28 cellular contexts compared by ENCODE assay signal in the genomic region with DNA sequence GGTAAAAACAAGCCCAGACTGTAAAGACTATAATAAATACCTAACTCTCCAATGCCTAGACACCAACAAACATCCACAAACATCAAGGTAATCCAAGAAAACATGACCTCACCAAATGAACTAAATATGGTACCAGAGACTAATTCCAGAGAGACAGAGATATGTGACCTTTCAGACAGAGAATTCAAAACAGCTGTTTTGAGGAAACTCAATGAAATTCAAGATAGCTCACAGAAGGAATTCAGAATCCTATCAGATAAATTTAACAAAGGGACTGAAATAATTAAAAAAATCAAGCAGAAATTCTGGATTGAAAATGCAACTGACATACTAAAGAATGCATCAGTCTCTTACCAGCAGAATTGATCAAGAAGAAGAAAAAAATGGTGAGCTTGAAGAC.
"Had no signal": no experiment of that assay in that cellular context is flagged by ENCODE, and none has a peak within 500 bp of the region (broad histone marks: within the 10 kb centered on the region; RNA-seq: fewer than 3 reads in every experiment).

No MANE protein-coding gene starts in this region.

- H3K4me1 ChIP-seq: esophagus squamous epithelium had no signal

- H3K27me3 Mint-ChIP-seq: naive thymus-derived CD4-positive, alpha-beta T cell had no signal

- H3K9me3 Mint-ChIP-seq: activated T-helper 1 cell treated with anti-CD3 and anti-CD28 coated beads, Interleukin-12 subunit alpha, Interleukin-12 subunit beta, Interleukin-2, Interleukin-4 antibody, amounts not matched to agents 30 ng/mL and 10 ng/mL and 1 ng/mL, durations not matched to agents 14 hours and 24 hours and 36 hours had no signal

- H3K27me3 ChIP-seq: esophagus squamous epithelium, gastroesophageal sphincter, hepatocyte, ovary, tibial nerve had no signal

- H3K27ac ChIP-seq: epithelial cell of prostate, esophagus squamous epithelium, gastroesophageal sphincter, hepatocyte, ovary, psoas muscle, tibial nerve had no signal

- FAIRE-seq: colon, endometrium, keratinocyte had no signal

- ATAC-seq: gastroesophageal sphincter; naive thymus-derived CD4-positive, alpha-beta T cell had no signal

- H3K4me3 ChIP-seq: esophagus squamous epithelium, gastroesophageal sphincter, hepatocyte, ovary, psoas muscle, tibial nerve had no signal

- DNase-seq: activated CD4-positive, alpha-beta T cell treated with anti-CD3 and anti-CD28 coated beads for 4 hours; activated CD4-positive, alpha-beta T cell treated with anti-CD3 and anti-CD28 coated beads, Interleukin-2, amount 50 U/mL, for 4 hours; activated CD4-positive, CD25-positive, alpha-beta regulatory T cell; activated gamma-delta T cell; activated naive CD4-positive, alpha-beta T cell treated with anti-CD3 and anti-CD28 coated beads, Interleukin-2, amount 50 U/mL, for 16 hours; activated T-cell treated with anti-CD3 and anti-CD28 coated beads for 4 hours; amygdala; caudate nucleus; dermis blood vessel endothelial cell; effector CD4-positive, alpha-beta T cell; esophagus squamous epithelium; left cardiac atrium; mammary epithelial cell; naive thymus-derived CD4-positive, alpha-beta T cell; ovary; psoas muscle; stimulated activated CD4-positive, alpha-beta T cell treated with anti-CD3 and anti-CD28 coated beads, Interleukin-15, amount 100 ng/mL, for 24 hours; stimulated activated CD4-positive, alpha-beta T cell treated with anti-CD3 and anti-CD28 coated beads, Interleukin-2, amount 100 ng/mL, for 24 hours; stimulated activated naive CD4-positive, alpha-beta T cell treated with Interleukin-2 at 50 U/mL for 16 hours; T-helper 1 cell had no signal

- H3K27ac Mint-ChIP-seq: activated T-helper 1 cell treated with anti-CD3 and anti-CD28 coated beads, Interleukin-12 subunit alpha, Interleukin-12 subunit beta, Interleukin-2, Interleukin-4 antibody, amounts not matched to agents 30 ng/mL and 10 ng/mL and 1 ng/mL, durations not matched to agents 14 hours and 24 hours and 36 hours had no signal

- H3K4me2 ChIP-seq: hepatocyte had no signal

- H2AFZ ChIP-seq: hepatocyte had no signal

- H3K9me3 ChIP-seq: esophagus squamous epithelium, gastroesophageal sphincter, ovary, psoas muscle had no signal

- H3K36me3 ChIP-seq: ovary had no signal

- H3K4me3 Mint-ChIP-seq: activated T-helper 1 cell treated with anti-CD3 and anti-CD28 coated beads, Interleukin-12 subunit alpha, Interleukin-12 subunit beta, Interleukin-2, Interleukin-4 antibody, amounts not matched to agents 30 ng/mL and 10 ng/mL and 1 ng/mL, durations not matched to agents 14 hours and 24 hours and 36 hours; naive thymus-derived CD4-positive, alpha-beta T cell had no signal
